In genomic region chr22:41893591-41894375, GRCh38 we compare ENCODE assay signal across 22 cellular contexts. TPM values are rescaled to one million over a fixed set of nuclear protein-coding genes. Genes with fewer than 3 reads are reported as not detected.
A peak's percentile ranks its signal among the peaks of the same experiment; 100 is the strongest.
DNase-seq lines count a peak whose midpoint lies in the region; ATAC-seq, FAIRE-seq and TF ChIP-seq lines count a peak whose summit lies in the region.
"Had no signal": no experiment of that assay in that cellular context is flagged by ENCODE, and none has a peak within 500 bp of the region (broad histone marks: within the 10 kb centered on the region; RNA-seq: fewer than 3 reads in every experiment).

No MANE protein-coding gene starts in this region.

- TF ChIP-seq RAD21 in HepG2 (CRISPR knock-in tag; IDR thresholded peaks at IDR 0.05) = no peak

- peak in 3 of 6 experiments; percentile 19 to 30 (median 19) for TF ChIP-seq CTCF in adrenal gland (IDR thresholded peaks at IDR 0.05)
- no peak for TF ChIP-seq CTCF in heart right ventricle (IDR thresholded peaks at IDR 0.05)
- no peak for TF ChIP-seq CTCF in HepG2 (CRISPR knock-in tag; IDR thresholded peaks at IDR 0.05)

- no TSS peak for BruUV-seq in HepG2 (replicated peaks; lab: Mats Ljungman, UMichigan)

- peak overlapping the region; percentile 38 to 87 (median 82) for H3K27ac ChIP-seq in adrenal gland
- H3K27ac ChIP-seq in heart right ventricle = peak overlapping the region in 8 of 10 donors; percentile 22 to 65 (median 40)
- H3K27ac ChIP-seq in HepG2 (ENCODE audit: extremely low read length, insufficient read depth, low read length) = no peak overlapping the region
- H3K27ac ChIP-seq: GM23248, SJCRH30 had no signal

- peak; percentile 30 for DNase-seq in H7
- DNase-seq in adrenal gland = peak in 6 of 7 donors; percentile 64 to 87 (median 80)
- DNase-seq in heart right ventricle = no peak
- DNase-seq in HepG2 (ENCODE audit: low spot score) = no peak
- DNase-seq in GM19238 (ENCODE audit: insufficient read length, low spot score) = no peak
- DNase-seq in dedifferentiated amniotic fluid mesenchymal stem cell (ENCODE audit: extremely low spot score) = no peak
- DNase-seq: CD4-positive, CD25-positive, alpha-beta regulatory T cell; COR-L47; DND-41; GM23248; NCI-H1694; NCI-H2081; NCI-H2171; NCI-H345; NCI-H524; NCI-H774; NK-92 treated with Interleukin-12 subunit alpha and Interleukin-12 subunit beta, amount 100 ng/mL, for 24 hours; SJCRH30 had no signal

- POLR2A ChIA-PET in HepG2 (lab: Yijun Ruan, JAX) = no interaction called here

- H3K27me3 ChIP-seq in H7 (ENCODE audit: control insufficient read depth, insufficient read depth, low read length) (no peaks in the 10 kb centered on the region), adrenal gland (no peaks in the 10 kb centered on the region), heart right ventricle (no peaks in the 10 kb centered on the region), HepG2 (ENCODE audit: control insufficient read depth in 1 of 2, insufficient read depth in 2 of 2, low read length in 2 of 2) (no peaks in the 10 kb centered on the region)
- H3K27me3 ChIP-seq: SJCRH30 had no signal

- 39 to 52% (median 41%) methylated on average over 7 of the region's 7 CpGs for WGBS in adrenal gland, 4 donors
- 53 to 69% methylated on average over 7 of the region's 7 CpGs for WGBS in heart right ventricle, 2 donors
- WGBS in HepG2 (ENCODE audit: low lambda C conversion rate) = 94% methylated on average over 6 of the region's 7 CpGs

- H3K36me3 ChIP-seq in H7 (replicated peaks; ENCODE audit: control insufficient read depth, insufficient read depth, low read length) (peaks cover 46% of the 10 kb centered on the region), adrenal gland (replicated peaks in 1 of 2) (peaks cover 0 to 91% of the 10 kb centered on the region in 2 donors), heart right ventricle (peaks cover 0 to 100% (median 45%) of the 10 kb centered on the region in 9 donors), HepG2 (replicated peaks in 1 of 2; ENCODE audit: control insufficient read depth in 1 of 2, insufficient read depth in 2 of 2, low read length in 2 of 2) (peaks cover 40 to 82% of the 10 kb centered on the region in 2 experiments)

- H3K4me2 ChIP-seq in HepG2 (ENCODE audit: low read depth, low read length) = no peak overlapping the region

- peaks cover 31 to 35% of the 10 kb centered on the region in 2 donors for H3K4me1 ChIP-seq in adrenal gland (replicated peaks in 1 of 2)
- H3K4me1 ChIP-seq in heart right ventricle = peaks cover 0 to 55% (median 18%) of the 10 kb centered on the region in 9 donors
- no peaks in the 10 kb centered on the region for H3K4me1 ChIP-seq in HepG2 (ENCODE audit: insufficient read depth, low read length)
- H3K4me1 ChIP-seq: HAP-1, SJCRH30 had no signal

- intact Hi-C loops in adrenal gland (cut with DNase I) = no loop called here
- intact Hi-C loops in heart right ventricle (cut with DNase I) = loop anchor here in 1 of 10 donors (5.0 kb wide), 1 partner anchor 36 kb away; no protein-coding TSS in a partner anchor
- intact Hi-C loops in HepG2 (cut with micrococcal nuclease; ENCODE audit: unreplicated experiment) = no loop called here

- H3K4me3 ChIP-seq in H7 (ENCODE audit: insufficient read depth, low read depth, low read length) (no peak overlapping the region), adrenal gland (no peak overlapping the region), heart right ventricle (no peak overlapping the region), HepG2 (replicated peaks in 1 of 3; ENCODE audit: insufficient read depth in 1 of 3, low read depth in 2 of 3, low read length in 3 of 3) (no peak overlapping the region)
- H3K4me3 ChIP-seq: GM23248, HAP-1, SJCRH30 had no signal

- TF ChIP-seq EP300 in HepG2 (IDR thresholded peaks at IDR 0.05; ENCODE audit: low read depth in 2 of 2, low read length in 2 of 2) (no peak), HepG2 (CRISPR knock-in tag; IDR thresholded peaks at IDR 0.05; ENCODE audit: borderline replicate concordance) (no peak)

- CTCF ChIA-PET in HepG2 (lab: Yijun Ruan, JAX; ENCODE audit: low intra/inter-chr PET ratio, low total read pairs) = no interaction called here

- H3K9ac ChIP-seq in HepG2 (ENCODE audit: insufficient read depth, low read depth, low read length) = no peak overlapping the region
- H3K9ac ChIP-seq: GM23248 had no signal

- ATAC-seq in heart right ventricle = peak in 5 of 8 donors; percentile 43 to 53 (median 50)
- ATAC-seq in HepG2 = no peak
- no peak for ATAC-seq in HG02885 (IDR thresholded peaks at IDR 0.05; ENCODE audit: poor library complexity, unreplicated experiment)

- H3K79me2 ChIP-seq in HepG2 (ENCODE audit: insufficient read depth, low read length) = no peaks in the 10 kb centered on the region

- H2AFZ ChIP-seq in HepG2 (ENCODE audit: low read length) = no peak overlapping the region
- H2AFZ ChIP-seq: GM23248 had no signal

- H3K9me3 ChIP-seq in adrenal gland (replicated peaks in 1 of 3) (no peaks in the 10 kb centered on the region), heart right ventricle (no peaks in the 10 kb centered on the region), HepG2 (ENCODE audit: low read length) (no peaks in the 10 kb centered on the region)
- H3K9me3 ChIP-seq: HAP-1, SJCRH30 had no signal

- FAIRE-seq in HepG2 (lab: Jason Lieb, UNC) = no peak
- FAIRE-seq: GM12891 had no signal

- H4K20me1 ChIP-seq in HepG2 (ENCODE audit: insufficient read depth, low read length) = peaks cover 12% of the 10 kb centered on the region; the same call in 1 of the 2 replicates

- in situ Hi-C loops in HepG2 (cut with HindIII; ENCODE audit: extremely low pct_ligation_motif_present, low pct_unique_long_range_greater_than_20kb) = no loop called here

- peak in 1 of 2 donors; percentile 23 for TF ChIP-seq POLR2A in adrenal gland (IDR thresholded peaks at IDR 0.05)
- TF ChIP-seq POLR2A in HepG2 (IDR thresholded peaks at IDR 0.05; ENCODE audit: insufficient read depth in 1 of 2, low read depth in 2 of 2, low read length in 2 of 2) = no peak

RNA-seq across cellular contexts. Expression of gene SHISA8, which starts 21.1 kb away (rescaled TPM):
- total RNA-seq in H7 (2014; rRNA removed; shearing (Covaris generic)) = 3.2 TPM in 2 replicates
- 10 to 100 TPM; 15.1 to 55.5 (median 20.6) TPM for total RNA-seq in adrenal gland
- polyA plus RNA-seq in adrenal gland = 10 to 100 TPM in 1 of 3 donors, 1 to 10 TPM in 2; 1.4 to 10.8 (median 5.1) TPM
- total RNA-seq in heart right ventricle = 1 to 10 TPM in 9 of 10 donors, under 1 TPM in 1; 0.78 to 4.6 (median 1.4) TPM
- polyA plus RNA-seq in heart right ventricle = 1 to 10 TPM in 1 of 2 donors, under 1 TPM in 1; 0.16 to 3.5 TPM
- total RNA-seq in HepG2 (2016; rRNA removed; fragmentation: Illumina TruSeq; extraction: Trizol) = not detected in 2 replicates
- total RNA-seq in HepG2 (2016; cell fraction: cytosol; rRNA removed; fragmentation: Illumina TruSeq; extraction: Trizol; ENCODE audit: low read depth) = not detected in 2 replicates
- not detected in 2 replicates for total RNA-seq in HepG2 (2016; cell fraction: insoluble cytoplasmic fraction; rRNA removed; fragmentation: Illumina TruSeq; extraction: Trizol)
- not detected in 2 replicates for total RNA-seq in HepG2 (2016; cell fraction: membrane; rRNA removed; fragmentation: Illumina TruSeq; extraction: Trizol)
- not detected in 2 replicates for total RNA-seq in HepG2 (2016; cell fraction: nucleus; rRNA removed; fragmentation: Illumina TruSeq; extraction: Trizol)
- polyA plus RNA-seq in HepG2 (2011; rRNA removed) = not detected in 2 replicates
- polyA plus RNA-seq in HepG2 (2011; cell fraction: cytosol; rRNA removed) = not detected in 2 replicates
- polyA plus RNA-seq in HepG2 (2011; cell fraction: nucleus; rRNA removed) = not detected in 2 replicates
- polyA plus RNA-seq in HepG2 (2012) = not detected in 2 replicates
- not detected in 2 replicates for polyA plus RNA-seq in HepG2 (2016; cell fraction: cytosol; fragmentation: Illumina TruSeq; extraction: Trizol; ENCODE audit: low read depth)
- polyA plus RNA-seq in HepG2 (2016; cell fraction: insoluble cytoplasmic fraction; fragmentation: Illumina TruSeq; extraction: Trizol; ENCODE audit: low read depth) = not detected in 2 replicates
- polyA plus RNA-seq in HepG2 (2016; cell fraction: membrane; fragmentation: Illumina TruSeq; extraction: Trizol; ENCODE audit: low read depth) = not detected in 2 replicates
- not detected in 2 replicates for polyA plus RNA-seq in HepG2 (2016; cell fraction: nucleus; fragmentation: Illumina TruSeq; extraction: Trizol; ENCODE audit: insufficient read depth, low read depth)
- not detected in 2 replicates for polyA minus RNA-seq in HepG2 (2011; rRNA and poly(A)+ RNA removed; ENCODE audit: low replicate concordance)
- not detected in 2 replicates for polyA minus RNA-seq in HepG2 (2011; cell fraction: cytosol; rRNA and poly(A)+ RNA removed)
- not detected in 2 replicates for polyA minus RNA-seq in HepG2 (2011; cell fraction: nucleus; rRNA and poly(A)+ RNA removed)
- total RNA-seq: GM23248, SJCRH30 had no signal
- polyA plus RNA-seq: BJ, GM23248 had no signal

RNA-seq across cellular contexts. Expression of gene TNFRSF13C, which starts 32.8 kb away (rescaled TPM):
- 1.1 and 1.2 TPM in 2 replicates for total RNA-seq in H7 (2014; rRNA removed; shearing (Covaris generic))
- total RNA-seq in adrenal gland (1 to 10 TPM in 5 of 8 donors, under 1 TPM in 3; 0.36 to 3.2 (median 1.4) TPM), heart right ventricle (under 1 TPM; 0.24 to 0.77 (median 0.48) TPM), HepG2 (2016; rRNA removed; fragmentation: Illumina TruSeq; extraction: Trizol) (0.11 TPM in 1 of 2 replicates, not detected in the other)
- polyA plus RNA-seq in adrenal gland (under 1 TPM; 0.24 to 0.35 (median 0.24) TPM), heart right ventricle (under 1 TPM; 0.03 to 0.44 TPM), HepG2 (2011; rRNA removed) (0.22 and 0.29 TPM in 2 replicates)
- 0.10 TPM in 1 of 2 replicates, not detected in the other for total RNA-seq in HepG2 (2016; cell fraction: cytosol; rRNA removed; fragmentation: Illumina TruSeq; extraction: Trizol; ENCODE audit: low read depth)
- 0.17 TPM in 1 of 2 replicates, not detected in the other for total RNA-seq in HepG2 (2016; cell fraction: insoluble cytoplasmic fraction; rRNA removed; fragmentation: Illumina TruSeq; extraction: Trizol)
- 0.07 and 0.09 TPM in 2 replicates for total RNA-seq in HepG2 (2016; cell fraction: membrane; rRNA removed; fragmentation: Illumina TruSeq; extraction: Trizol)
- total RNA-seq in HepG2 (2016; cell fraction: nucleus; rRNA removed; fragmentation: Illumina TruSeq; extraction: Trizol) = 0.25 and 0.38 TPM in 2 replicates
- 0.03 and 0.04 TPM in 2 replicates for polyA plus RNA-seq in HepG2 (2011; cell fraction: cytosol; rRNA removed)
- 1.2 and 1.7 TPM in 2 replicates for polyA plus RNA-seq in HepG2 (2011; cell fraction: nucleus; rRNA removed)
- 0.16 and 0.31 TPM in 2 replicates for polyA plus RNA-seq in HepG2 (2012)
- not detected in 2 replicates for polyA plus RNA-seq in HepG2 (2016; cell fraction: cytosol; fragmentation: Illumina TruSeq; extraction: Trizol; ENCODE audit: low read depth)
- polyA plus RNA-seq in HepG2 (2016; cell fraction: insoluble cytoplasmic fraction; fragmentation: Illumina TruSeq; extraction: Trizol; ENCODE audit: low read depth) = 0.05 TPM in 1 of 2 replicates, not detected in the other
- polyA plus RNA-seq in HepG2 (2016; cell fraction: membrane; fragmentation: Illumina TruSeq; extraction: Trizol; ENCODE audit: low read depth) = 0.05 and 0.06 TPM in 2 replicates
- 1.1 and 1.2 TPM in 2 replicates for polyA plus RNA-seq in HepG2 (2016; cell fraction: nucleus; fragmentation: Illumina TruSeq; extraction: Trizol; ENCODE audit: insufficient read depth, low read depth)
- 0.46 and 1.4 TPM in 2 replicates for polyA minus RNA-seq in HepG2 (2011; rRNA and poly(A)+ RNA removed; ENCODE audit: low replicate concordance)
- polyA minus RNA-seq in HepG2 (2011; cell fraction: cytosol; rRNA and poly(A)+ RNA removed) = 0.20 TPM in 1 of 2 replicates, not detected in the other
- polyA minus RNA-seq in HepG2 (2011; cell fraction: nucleus; rRNA and poly(A)+ RNA removed) = 0.26 and 0.37 TPM in 2 replicates

RNA-seq across cellular contexts. Expression of gene CENPM, which starts 53.2 kb away (rescaled TPM):
- total RNA-seq in H7 (2014; rRNA removed; shearing (Covaris generic)) = 56.7 and 66.3 TPM in 2 replicates
- total RNA-seq in adrenal gland (1 to 10 TPM in 6 of 8 donors, under 1 TPM in 1, not detected in 1; 0.88 to 4.2 (median 1.7) TPM), heart right ventricle (1 to 10 TPM in 1 of 10 donors, under 1 TPM in 5, not detected in 4; 0.34 to 3.5 (median 0.66) TPM), HepG2 (2016; rRNA removed; fragmentation: Illumina TruSeq; extraction: Trizol) (37.3 and 41.8 TPM in 2 replicates)
- polyA plus RNA-seq in adrenal gland (1 to 10 TPM in 2 of 3 donors, under 1 TPM in 1; 0.92 to 2.1 (median 1.4) TPM), heart right ventricle (1 to 10 TPM; 1.0 to 1.7 TPM), HepG2 (2011; rRNA removed) (10.6 and 11.2 TPM in 2 replicates)
- 13.0 and 13.7 TPM in 2 replicates for total RNA-seq in HepG2 (2016; cell fraction: cytosol; rRNA removed; fragmentation: Illumina TruSeq; extraction: Trizol; ENCODE audit: low read depth)
- 37.1 and 38.5 TPM in 2 replicates for total RNA-seq in HepG2 (2016; cell fraction: insoluble cytoplasmic fraction; rRNA removed; fragmentation: Illumina TruSeq; extraction: Trizol)
- total RNA-seq in HepG2 (2016; cell fraction: membrane; rRNA removed; fragmentation: Illumina TruSeq; extraction: Trizol) = 17.3 and 25.3 TPM in 2 replicates
- 25.4 and 26.0 TPM in 2 replicates for total RNA-seq in HepG2 (2016; cell fraction: nucleus; rRNA removed; fragmentation: Illumina TruSeq; extraction: Trizol)
- 6.7 and 15.2 TPM in 2 replicates for polyA plus RNA-seq in HepG2 (2011; cell fraction: cytosol; rRNA removed)
- polyA plus RNA-seq in HepG2 (2011; cell fraction: nucleus; rRNA removed) = 15.5 and 21.0 TPM in 2 replicates
- 4.9 and 8.1 TPM in 2 replicates for polyA plus RNA-seq in HepG2 (2012)
- 11.6 and 12.9 TPM in 2 replicates for polyA plus RNA-seq in HepG2 (2016; cell fraction: cytosol; fragmentation: Illumina TruSeq; extraction: Trizol; ENCODE audit: low read depth)
- polyA plus RNA-seq in HepG2 (2016; cell fraction: insoluble cytoplasmic fraction; fragmentation: Illumina TruSeq; extraction: Trizol; ENCODE audit: low read depth) = 35.7 and 42.0 TPM in 2 replicates
- 15.9 TPM in 2 replicates for polyA plus RNA-seq in HepG2 (2016; cell fraction: membrane; fragmentation: Illumina TruSeq; extraction: Trizol; ENCODE audit: low read depth)
- 29.0 and 31.5 TPM in 2 replicates for polyA plus RNA-seq in HepG2 (2016; cell fraction: nucleus; fragmentation: Illumina TruSeq; extraction: Trizol; ENCODE audit: insufficient read depth, low read depth)
- 31.7 and 74.0 TPM in 2 replicates for polyA minus RNA-seq in HepG2 (2011; rRNA and poly(A)+ RNA removed; ENCODE audit: low replicate concordance)
- 4.4 and 9.0 TPM in 2 replicates for polyA minus RNA-seq in HepG2 (2011; cell fraction: cytosol; rRNA and poly(A)+ RNA removed)
- polyA minus RNA-seq in HepG2 (2011; cell fraction: nucleus; rRNA and poly(A)+ RNA removed) = 7.8 and 10.3 TPM in 2 replicates

Comparison
In these comparisons a context has a peak if more than half of its experiments do, and no peak if none do; other contexts are left out.
1. DNase-seq: peak in H7 (single experiment) and adrenal gland (6 of 7); none in heart right ventricle (0 of 2), HepG2 (single experiment), GM19238 (single experiment) and dedifferentiated amniotic fluid mesenchymal stem cell (single experiment).
2. ATAC-seq: peak in heart right ventricle (5 of 8); none in HepG2 (single experiment) and HG02885 (single experiment).